In the genomic region with DNA sequence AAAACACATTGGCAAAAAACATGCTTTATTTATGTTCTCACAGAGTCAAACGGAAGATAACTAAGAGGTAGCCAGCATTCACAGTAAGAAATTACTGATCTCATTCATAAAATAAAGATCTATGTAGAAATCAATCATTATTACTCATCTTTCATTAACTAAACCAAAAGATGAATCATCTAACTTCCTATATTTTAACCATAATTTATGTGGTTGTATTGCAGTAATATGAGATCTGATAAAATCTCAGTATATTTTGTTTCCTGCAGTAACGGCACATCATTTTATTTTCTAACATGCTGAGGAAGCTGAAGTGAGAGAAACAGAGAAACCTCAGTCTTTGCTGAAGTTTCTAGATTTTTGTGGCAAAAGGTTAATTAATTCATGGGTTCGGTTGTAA, we compare ENCODE assay signal across 2 cellular contexts.
A peak's percentile ranks its signal among the peaks of the same experiment; 100 is the strongest.
TF ChIP-seq lines count a peak whose summit lies in the region.

No MANE protein-coding gene starts in this region.

TF ChIP-seq in SK-N-SH treated with all-trans-retinoic acid at 6 μM for 48 hours, 23 proteins besides CTCF, POLR2A, EP300 and RAD21 (continued from another document):
- TF ChIP-seq ISL1 (CRISPR knock-in tag; IDR thresholded peaks at IDR 0.05) = peak; percentile 71
- no peak for TF ChIP-seq ZFP3 (CRISPR knock-in tag; IDR thresholded peaks at IDR 0.05)
- TF ChIP-seq ARNTL (CRISPR knock-in tag; IDR thresholded peaks at IDR 0.05; ENCODE audit: borderline replicate concordance, low read depth) = no peak
- TF ChIP-seq ZNF565 (CRISPR knock-in tag; conservative IDR thresholded peaks at IDR 0.05; ENCODE audit: low read depth) = no peak
- TF ChIP-seq TCF4 (CRISPR knock-in tag; IDR thresholded peaks at IDR 0.05; ENCODE audit: borderline replicate concordance) = no peak
- no peak for TF ChIP-seq ZC3H10 (CRISPR knock-in tag; IDR thresholded peaks at IDR 0.05)

TF ChIP-seq in SK-N-SH, 30 proteins besides CTCF, POLR2A, EP300 and RAD21 (continued from another document):
- TF ChIP-seq, protein P1, sequence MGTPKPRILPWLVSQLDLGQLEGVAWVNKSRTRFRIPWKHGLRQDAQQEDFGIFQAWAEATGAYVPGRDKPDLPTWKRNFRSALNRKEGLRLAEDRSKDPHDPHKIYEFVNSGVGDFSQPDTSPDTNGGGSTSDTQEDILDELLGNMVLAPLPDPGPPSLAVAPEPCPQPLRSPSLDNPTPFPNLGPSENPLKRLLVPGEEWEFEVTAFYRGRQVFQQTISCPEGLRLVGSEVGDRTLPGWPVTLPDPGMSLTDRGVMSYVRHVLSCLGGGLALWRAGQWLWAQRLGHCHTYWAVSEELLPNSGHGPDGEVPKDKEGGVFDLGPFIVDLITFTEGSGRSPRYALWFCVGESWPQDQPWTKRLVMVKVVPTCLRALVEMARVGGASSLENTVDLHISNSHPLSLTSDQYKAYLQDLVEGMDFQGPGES (IDR thresholded peaks at IDR 0.05; ENCODE audit: low read depth, low read length) = no peak
- no peak for TF ChIP-seq YY1 (IDR thresholded peaks at IDR 0.05; ENCODE audit: low read depth)
- TF ChIP-seq NRF1 (IDR thresholded peaks at IDR 0.05; ENCODE audit: low read depth, low read length) = no peak
- no peak for TF ChIP-seq MEF2A (IDR thresholded peaks at IDR 0.05; ENCODE audit: borderline replicate concordance, low read depth)
- no peak for TF ChIP-seq POLR2AphosphoS5 (IDR thresholded peaks at IDR 0.05; ENCODE audit: low read depth, low read length)
- TF ChIP-seq, protein P2, sequence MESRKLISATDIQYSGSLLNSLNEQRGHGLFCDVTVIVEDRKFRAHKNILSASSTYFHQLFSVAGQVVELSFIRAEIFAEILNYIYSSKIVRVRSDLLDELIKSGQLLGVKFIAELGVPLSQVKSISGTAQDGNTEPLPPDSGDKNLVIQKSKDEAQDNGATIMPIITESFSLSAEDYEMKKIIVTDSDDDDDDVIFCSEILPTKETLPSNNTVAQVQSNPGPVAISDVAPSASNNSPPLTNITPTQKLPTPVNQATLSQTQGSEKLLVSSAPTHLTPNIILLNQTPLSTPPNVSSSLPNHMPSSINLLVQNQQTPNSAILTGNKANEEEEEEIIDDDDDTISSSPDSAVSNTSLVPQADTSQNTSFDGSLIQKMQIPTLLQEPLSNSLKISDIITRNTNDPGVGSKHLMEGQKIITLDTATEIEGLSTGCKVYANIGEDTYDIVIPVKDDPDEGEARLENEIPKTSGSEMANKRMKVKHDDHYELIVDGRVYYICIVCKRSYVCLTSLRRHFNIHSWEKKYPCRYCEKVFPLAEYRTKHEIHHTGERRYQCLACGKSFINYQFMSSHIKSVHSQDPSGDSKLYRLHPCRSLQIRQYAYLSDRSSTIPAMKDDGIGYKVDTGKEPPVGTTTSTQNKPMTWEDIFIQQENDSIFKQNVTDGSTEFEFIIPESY (IDR thresholded peaks at IDR 0.05; ENCODE audit: borderline replicate concordance, low read depth) = no peak
- no peak for TF ChIP-seq EZH2phosphoT487 (IDR thresholded peaks at IDR 0.05; ENCODE audit: borderline replicate concordance, low read depth)
- TF ChIP-seq FOSL2 (IDR thresholded peaks at IDR 0.05; ENCODE audit: borderline replicate concordance, low read depth) = no peak
- no peak for TF ChIP-seq JUND (IDR thresholded peaks at IDR 0.05)
